ENCODE assay signal across 10 cellular contexts in genomic region chr3:168088106-168088722, GRCh38. TPM values are rescaled to one million over a fixed set of nuclear protein-coding genes. Genes with fewer than 3 reads are reported as not detected.
DNase-seq lines count a peak whose midpoint lies in the region; ATAC-seq, FAIRE-seq and TF ChIP-seq lines count a peak whose summit lies in the region.
"Had no signal": no experiment of that assay in that cellular context is flagged by ENCODE, and none has a peak within 500 bp of the region (broad histone marks: within the 10 kb centered on the region; RNA-seq: fewer than 3 reads in every experiment).

No MANE protein-coding gene starts in this region.

- peak; percentile 50 for FAIRE-seq in endothelial cell of umbilical vein (lab: Jason Lieb, UNC)
- FAIRE-seq: G401.6 had no signal

- peaks cover 7% of the 10 kb centered on the region for H3K4me1 Mint-ChIP-seq in activated CD4-positive, alpha-beta T cell treated with anti-CD3 and anti-CD28 coated beads, Interleukin-2, amount 10 ng/mL, durations not matched to agents 24 days and 14 days

- CTCF ChIA-PET in HEK293 (lab: Yijun Ruan, JAX) (interaction anchor here (0.7 to 0.9 kb wide), 3 partner anchors 30 to 132 kb away, joined by 3 to 4 read pairs (median 3); no protein-coding TSS in a partner anchor), endothelial cell of umbilical vein (lab: Charles Lee) (interaction anchor here (1.0 to 1.3 kb wide), 2 partner anchors 77 to 78 kb away, joined by 3 read pairs; no protein-coding TSS in a partner anchor)

- H4K20me1 ChIP-seq in Loucy (ENCODE audit: insufficient read depth, low read length, poor library complexity, severe bottlenecking), result peaks cover 18% of the 10 kb centered on the region
- peaks cover 11% of the 10 kb centered on the region for H4K20me1 ChIP-seq in endothelial cell of umbilical vein (replicated peaks; ENCODE audit: control insufficient read depth, extremely low read depth, insufficient read depth, low read length)

- H3K27ac ChIP-seq in HEK293 (ENCODE audit: extremely low read depth, low read depth, low read length) (no peak overlapping the region), endothelial cell of umbilical vein (ENCODE audit: insufficient read depth, low read depth, low read length) (no peak overlapping the region), psoas muscle (no peak overlapping the region)

- no peaks in the 10 kb centered on the region for H3K36me3 ChIP-seq in HEK293 (ENCODE audit: control insufficient read depth in 2 of 2, insufficient read depth in 1 of 2, low read length in 2 of 2)
- H3K36me3 ChIP-seq in Loucy (ENCODE audit: insufficient read depth, low read length), result no peaks in the 10 kb centered on the region
- no peaks in the 10 kb centered on the region for H3K36me3 ChIP-seq in endothelial cell of umbilical vein (ENCODE audit: control insufficient read depth in 2 of 2, extremely low read depth in 1 of 2, insufficient read depth in 2 of 2, low read length in 2 of 2)
- H3K36me3 ChIP-seq in psoas muscle (ENCODE audit: insufficient read depth in 1 of 2, low read depth in 1 of 2), result no peaks in the 10 kb centered on the region

- H3K9me2 ChIP-seq in Loucy (replicated peaks; ENCODE audit: low read depth, low read length), result no peaks in the 10 kb centered on the region

- H3K4me2 ChIP-seq in Loucy (ENCODE audit: low read depth, low read length, poor library complexity, severe bottlenecking) (peak overlapping the region; percentile 55), endothelial cell of umbilical vein (ENCODE audit: insufficient read depth, low read length) (no peak overlapping the region)

- H3K4me1 ChIP-seq in HEK293 (ENCODE audit: control insufficient read depth, insufficient read depth, low read length) (peaks cover 16% of the 10 kb centered on the region), Loucy (ENCODE audit: insufficient read depth, low read length, poor library complexity, severe bottlenecking) (peaks cover 39% of the 10 kb centered on the region), endothelial cell of umbilical vein (ENCODE audit: control insufficient read depth, extremely low read depth, insufficient read depth, low read length) (peaks cover 23% of the 10 kb centered on the region), psoas muscle (peaks cover 42% of the 10 kb centered on the region)

- ATAC-seq in psoas muscle, result no peak

- H3K4me3 ChIP-seq in HEK293 (ENCODE audit: low read depth, low read length), result no peak overlapping the region
- H3K4me3 ChIP-seq in Loucy (ENCODE audit: low read length, poor library complexity, severe bottlenecking), result peak overlapping the region; percentile 36
- no peak overlapping the region for H3K4me3 ChIP-seq in endothelial cell of umbilical vein (replicated peaks in 1 of 3; ENCODE audit: insufficient read depth in 1 of 3, low read depth in 1 of 3, low read length in 3 of 3)
- H3K4me3 ChIP-seq in psoas muscle, result no peak overlapping the region
- no peak overlapping the region for H3K4me3 ChIP-seq in foreskin fibroblast (ENCODE audit: low read depth in 1 of 2, low read length in 2 of 2)

- BruUV-seq in endothelial cell of umbilical vein (replicated peaks; lab: Mats Ljungman, UMichigan), result no TSS peak

- H3K9me1 ChIP-seq in endothelial cell of umbilical vein (replicated peaks; ENCODE audit: control insufficient read depth, extremely low read depth, insufficient read depth, low read length), result peaks cover 4% of the 10 kb centered on the region

- no peak overlapping the region for H3K27ac Mint-ChIP-seq in activated CD4-positive, alpha-beta T cell treated with anti-CD3 and anti-CD28 coated beads, Interleukin-2, amount 10 ng/mL, durations not matched to agents 24 days and 14 days
- H3K27ac Mint-ChIP-seq: activated naive CD8-positive, alpha-beta T cell had no signal

- H3K79me2 ChIP-seq in Loucy (ENCODE audit: insufficient read depth, low read length), result peaks cover 73% of the 10 kb centered on the region
- H3K79me2 ChIP-seq in endothelial cell of umbilical vein (ENCODE audit: control insufficient read depth, insufficient read depth, low read length), result peaks cover 80% of the 10 kb centered on the region

- H3K27me3 ChIP-seq in Loucy (ENCODE audit: insufficient read depth, low read length, poor library complexity, severe bottlenecking) (no peaks in the 10 kb centered on the region), endothelial cell of umbilical vein (ENCODE audit: control insufficient read depth in 2 of 2, insufficient read depth in 2 of 2, low read length in 2 of 2) (no peaks in the 10 kb centered on the region), psoas muscle (ENCODE audit: insufficient read depth in 3 of 3, low read length in 2 of 3) (no peaks in the 10 kb centered on the region)

- dilution Hi-C loops in endothelial cell of umbilical vein (cut with MboI; ENCODE audit: extremely low pct_ligation_motif_present, low sequenced_read_pairs), result no loop called here

- H2AFZ ChIP-seq in Loucy (ENCODE audit: low read length) (no peak overlapping the region), endothelial cell of umbilical vein (ENCODE audit: low read depth, low read length) (no peak overlapping the region)

- H3K9me3 ChIP-seq in HEK293 (ENCODE audit: control insufficient read depth, insufficient read depth, low read depth, low read length) (no peaks in the 10 kb centered on the region), Loucy (ENCODE audit: insufficient read depth, low read depth, low read length) (no peaks in the 10 kb centered on the region), endothelial cell of umbilical vein (replicated peaks; ENCODE audit: control insufficient read depth, insufficient read depth, low read length) (no peaks in the 10 kb centered on the region), psoas muscle (no peaks in the 10 kb centered on the region)

- 63 to 76% (median 64%) methylated on average over 3 of the region's 3 CpGs for WGBS in psoas muscle, 3 donors

- H3K9ac ChIP-seq in Loucy (ENCODE audit: low read depth, low read length, poor library complexity, severe bottlenecking), result no peak overlapping the region
- H3K9ac ChIP-seq in endothelial cell of umbilical vein (replicated peaks; ENCODE audit: extremely low read depth, insufficient read depth, low read length), result no peak overlapping the region

- H3K36me3 Mint-ChIP-seq in activated CD4-positive, alpha-beta T cell treated with anti-CD3 and anti-CD28 coated beads, Interleukin-2, amount 10 ng/mL, durations not matched to agents 24 days and 14 days (ENCODE audit: low read depth), result no peaks in the 10 kb centered on the region
- H3K36me3 Mint-ChIP-seq: activated naive CD8-positive, alpha-beta T cell had no signal

- no peaks in the 10 kb centered on the region for H3F3A ChIP-seq in Loucy (ENCODE audit: low read depth)

- intact Hi-C loops in activated CD4-positive, alpha-beta T cell treated with anti-CD3 and anti-CD28 coated beads, Interleukin-2, amount 10 ng/mL, durations not matched to agents 24 days and 14 days (cut with micrococcal nuclease), result no loop called here
- intact Hi-C loops in endothelial cell of umbilical vein (cut with micrococcal nuclease), result no loop called here
- intact Hi-C loops in psoas muscle (cut with DNase I), result no loop called here

- POLR2A ChIA-PET in HEK293 (lab: Yijun Ruan, JAX) (no interaction called here), endothelial cell of umbilical vein (lab: Charles Lee) (no interaction called here)

- no peaks in the 10 kb centered on the region for H3K9me3 Mint-ChIP-seq in activated CD4-positive, alpha-beta T cell treated with anti-CD3 and anti-CD28 coated beads, Interleukin-2, amount 10 ng/mL, durations not matched to agents 24 days and 14 days

- no peak for TF ChIP-seq POLR2A in endothelial cell of umbilical vein (IDR thresholded peaks at IDR 0.05; ENCODE audit: low read depth, low read length)

- TF ChIP-seq CTCF in HEK293 (tag by site-specific recombination; IDR thresholded peaks at IDR 0.05), result no peak
- peak; percentile 64 for TF ChIP-seq CTCF in Loucy (conservative IDR thresholded peaks at IDR 0.05; ENCODE audit: low read length)
- peak; percentile 9 to 20 for TF ChIP-seq CTCF in endothelial cell of umbilical vein (IDR thresholded peaks at IDR 0.05; ENCODE audit: extremely low read depth in 1 of 2, insufficient read depth in 1 of 2, low read depth in 1 of 2, low read length in 2 of 2)
- no peak for TF ChIP-seq CTCF in psoas muscle (IDR thresholded peaks at IDR 0.05)
- no peak for TF ChIP-seq CTCF in foreskin fibroblast (IDR thresholded peaks at IDR 0.05; ENCODE audit: low read depth, low read length)

- peak; percentile 60 for DNase-seq in activated CD4-positive, alpha-beta T cell treated with anti-CD3 and anti-CD28 coated beads, Interleukin-2, amount 10 ng/mL, durations not matched to agents 24 days and 14 days
- no peak for DNase-seq in activated CD4-positive, alpha-beta T cell treated with anti-CD3 and anti-CD28 coated beads for 4 hours
- DNase-seq in endothelial cell of umbilical vein (ENCODE audit: low read depth, low spot score) (no peak), psoas muscle (no peak), inferior parietal cortex (ENCODE audit: extremely low spot score) (no peak), foreskin fibroblast (no peak)

- H3K27me3 Mint-ChIP-seq in activated CD4-positive, alpha-beta T cell treated with anti-CD3 and anti-CD28 coated beads, Interleukin-2, amount 10 ng/mL, durations not matched to agents 24 days and 14 days, result peaks cover 20% of the 10 kb centered on the region

- H3K4me3 Mint-ChIP-seq in activated CD4-positive, alpha-beta T cell treated with anti-CD3 and anti-CD28 coated beads, Interleukin-2, amount 10 ng/mL, durations not matched to agents 24 days and 14 days, result no peak overlapping the region
- H3K4me3 Mint-ChIP-seq: activated naive CD8-positive, alpha-beta T cell had no signal

TF ChIP-seq in HEK293, 187 proteins besides CTCF, POLR2A, EP300 and RAD21:
- TF ChIP-seq ZNF701 (tag by site-specific recombination; IDR thresholded peaks at IDR 0.05) (no peak), ZNF660 (tag by site-specific recombination; IDR thresholded peaks at IDR 0.05) (0 out of 2 replicates have a peak, but pooled peaks have one; percentile 22)

TF ChIP-seq in endothelial cell of umbilical vein, 7 proteins besides CTCF, POLR2A, EP300 and RAD21 (continues in another document):
- TF ChIP-seq JUN (IDR thresholded peaks at IDR 0.05; ENCODE audit: borderline replicate concordance, insufficient read depth, insufficient read length, low read depth) (no peak), FOS (IDR thresholded peaks at IDR 0.05; ENCODE audit: borderline replicate concordance, insufficient read depth, low read length) (no peak)

RNA-seq across cellular contexts. Expression of gene GOLIM4, which starts 7.5 kb away (rescaled TPM):
- 8.5 and 8.6 TPM in 2 replicates for total RNA-seq in activated CD4-positive, alpha-beta T cell treated with anti-CD3 and anti-CD28 coated beads, Interleukin-2, amount 10 ng/mL, durations not matched to agents 24 days and 14 days
- 39.7 and 40.8 TPM in 2 replicates for total RNA-seq in endothelial cell of umbilical vein
- 8.1 and 11.7 TPM in 2 replicates for polyA plus RNA-seq in endothelial cell of umbilical vein
- 19.9 and 22.7 TPM in 2 replicates for polyA plus RNA-seq in endothelial cell of umbilical vein (2011; cell fraction: cytosol; rRNA removed)
- 15.5 and 24.0 TPM in 2 replicates for polyA plus RNA-seq in endothelial cell of umbilical vein (2011; cell fraction: nucleus; rRNA removed)
- 31.6 and 32.3 TPM in 2 replicates for polyA plus RNA-seq in endothelial cell of umbilical vein (2012)
- 23.3 and 23.5 TPM in 2 replicates for polyA minus RNA-seq in endothelial cell of umbilical vein
- 37.2 TPM for polyA minus RNA-seq in endothelial cell of umbilical vein (2011; cell fraction: cytosol; rRNA and poly(A)+ RNA removed)
- polyA minus RNA-seq in endothelial cell of umbilical vein (2011; cell fraction: nucleus; rRNA and poly(A)+ RNA removed), result 14.7 and 17.3 TPM in 2 replicates
- 10 to 100 TPM; 13.4 to 34.1 (median 25.2) TPM for total RNA-seq in psoas muscle
- polyA plus RNA-seq in psoas muscle, result 10 to 100 TPM in 1 of 3 donors, 1 to 10 TPM in 2; 8.6 to 12.6 (median 8.6) TPM

Comparison
In these comparisons a context has a peak if more than half of its experiments do, and no peak if none do; other contexts are left out.
1. CTCF ChIP-seq: peak in Loucy (single experiment) and endothelial cell of umbilical vein (2 of 2); none in HEK293 (single experiment), psoas muscle (single experiment) and foreskin fibroblast (single experiment).